Comparison of ENCODE assay signal across 1 cellular context in genomic region chr12:75660805-75661404, GRCh38.
A peak's percentile ranks its signal among the peaks of the same experiment; 100 is the strongest.
TF ChIP-seq lines count a peak whose summit lies in the region.

No MANE protein-coding gene starts in this region.

TF ChIP-seq in IMR-90, 13 proteins besides CTCF, POLR2A, EP300 and RAD21:
- TF ChIP-seq CHD1 (IDR thresholded peaks at IDR 0.05; ENCODE audit: low read depth, low read length) (no peak), RCOR1 (IDR thresholded peaks at IDR 0.05; ENCODE audit: insufficient replicate concordance, low read length) (no peak), MAZ (IDR thresholded peaks at IDR 0.05; ENCODE audit: borderline replicate concordance, low read depth, low read length) (no peak), BHLHE40 (IDR thresholded peaks at IDR 0.05; ENCODE audit: low read depth, low read length) (no peak), USF2 (IDR thresholded peaks at IDR 0.05; ENCODE audit: low read depth, low read length) (peak; percentile 39; the same call in 1 of the 2 replicates), MXI1 (IDR thresholded peaks at IDR 0.05; ENCODE audit: borderline replicate concordance, low read depth, low read length) (no peak), CEBPB (IDR thresholded peaks at IDR 0.05; ENCODE audit: low read depth, low read length) (peak; percentile 22; the same call in 1 of the 2 replicates), NFE2L2 (IDR thresholded peaks at IDR 0.05; ENCODE audit: low read depth, low read length) (no peak), RFX5 (IDR thresholded peaks at IDR 0.05; ENCODE audit: low read depth, low read length) (no peak), FOS (IDR thresholded peaks at IDR 0.05; ENCODE audit: low read depth, low read length) (0 out of 2 replicates have a peak, but pooled peaks have one; percentile 48), MAFK (IDR thresholded peaks at IDR 0.05; ENCODE audit: low read depth, low read length) (no peak), SMC3 (IDR thresholded peaks at IDR 0.05; ENCODE audit: low read depth, low read length) (no peak), ELK1 (IDR thresholded peaks at IDR 0.05; ENCODE audit: borderline replicate concordance, low read depth, low read length) (no peak)
